Comparison of ENCODE assay signal across 1 cellular context in the genomic region with DNA sequence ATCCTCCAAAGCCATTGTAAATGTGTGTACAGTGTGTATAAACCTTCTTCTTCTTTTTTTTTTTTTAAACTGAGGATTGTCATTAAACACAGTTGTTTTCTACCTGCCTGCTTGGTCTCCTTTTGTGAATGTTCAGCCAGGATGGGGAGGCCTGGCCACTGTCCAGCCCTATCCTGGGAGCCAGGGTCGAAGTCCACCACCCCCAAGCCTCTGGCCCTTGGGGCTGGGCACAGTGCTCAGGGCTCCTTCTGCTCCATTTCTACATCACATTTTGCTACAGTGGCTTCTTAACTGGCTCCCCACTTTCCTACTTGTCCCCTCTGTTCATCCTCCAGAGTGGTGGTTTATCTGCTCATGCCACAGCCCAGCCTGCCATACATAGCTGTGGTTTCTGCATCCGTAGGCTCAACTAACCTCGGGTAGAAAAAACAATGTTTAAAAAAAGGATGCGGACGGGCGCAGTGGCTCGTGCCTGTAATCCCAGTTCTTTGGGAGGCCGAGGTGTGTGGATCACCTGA.
A peak's percentile ranks its signal among the peaks of the same experiment; 100 is the strongest.
TF ChIP-seq lines count a peak whose summit lies in the region.

No MANE protein-coding gene starts in this region.

TF ChIP-seq in IMR-90, 13 proteins besides CTCF, POLR2A, EP300 and RAD21:
- TF ChIP-seq USF2 (IDR thresholded peaks at IDR 0.05; ENCODE audit: low read depth, low read length) (no peak), MAFK (IDR thresholded peaks at IDR 0.05; ENCODE audit: low read depth, low read length) (no peak), BHLHE40 (IDR thresholded peaks at IDR 0.05; ENCODE audit: low read depth, low read length) (peak; percentile 52; the same call in 1 of the 2 replicates), ELK1 (IDR thresholded peaks at IDR 0.05; ENCODE audit: borderline replicate concordance, low read depth, low read length) (no peak), RCOR1 (IDR thresholded peaks at IDR 0.05; ENCODE audit: insufficient replicate concordance, low read length) (no peak)
